20 cellular contexts compared by ENCODE assay signal in genomic region chr6:2712102-2712501, GRCh38.
"Had no signal": no experiment of that assay in that cellular context is flagged by ENCODE, and none has a peak within 500 bp of the region (broad histone marks: within the 10 kb centered on the region; RNA-seq: fewer than 3 reads in every experiment).

No MANE protein-coding gene starts in this region.

- H3K36me3 ChIP-seq: left lung, lower lobe of right lung, prostate gland, stomach, thyroid gland, vagina had no signal

- H3K27ac ChIP-seq: hepatocyte, left lung, lower lobe of right lung, prostate gland, stomach, thyroid gland, vagina had no signal

- H3K9me3 ChIP-seq: lower lobe of right lung, prostate gland, thyroid gland, vagina had no signal

- H3K27me3 ChIP-seq: hepatocyte, left lung, stomach, thyroid gland, vagina had no signal

- ATAC-seq: effector memory CD8-positive, alpha-beta T cell; left lung; lower lobe of right lung; naive thymus-derived CD8-positive, alpha-beta T cell; sciatic nerve; stimulated activated effector memory CD8-positive, alpha-beta T cell treated with anti-CD3 and anti-CD28 coated beads, Interleukin-12 subunit alpha, Interleukin-12 subunit beta, amount 100 ng/mL, for 72 hours had no signal

- DNase-seq: cortex of kidney; effector memory CD8-positive, alpha-beta T cell; erythroblast; head of caudate nucleus; kidney; left lung; lower lobe of right lung; naive thymus-derived CD8-positive, alpha-beta T cell; nephron progenitor cell; nucleus accumbens; stimulated activated CD4-positive, alpha-beta T cell treated with anti-CD3 and anti-CD28 coated beads, Interleukin-2, amount 100 ng/mL, for 24 hours; stimulated activated CD4-positive, alpha-beta T cell treated with anti-CD3 and anti-CD28 coated beads, Interleukin-4, amount 100 ng/mL, for 24 hours; stimulated activated naive CD4-positive, alpha-beta T cell treated with Interleukin-2 at 50 U/mL for 16 hours; stomach; thyroid gland had no signal

- H3K4me1 ChIP-seq: left lung, lower lobe of right lung, prostate gland, thyroid gland, vagina had no signal

- H3K4me3 ChIP-seq: hepatocyte, left lung, lower lobe of right lung, prostate gland, stomach, thyroid gland, vagina had no signal
